ENCODE assay signal across 2 cellular contexts in genomic region chr1:179058343-179059184, GRCh38.
TF ChIP-seq lines count a peak whose summit lies in the region.

No MANE protein-coding gene starts in this region.

TF ChIP-seq in K562, 482 proteins besides CTCF, POLR2A, EP300 and RAD21 (continued from another document and continues in another):
- peak; percentile 10 for TF ChIP-seq ZNF280A (IDR thresholded peaks at IDR 0.05; ENCODE audit: low read depth, partially characterized antibody)
- no peak for TF ChIP-seq GABPB2 (CRISPR knock-in tag; conservative IDR thresholded peaks at IDR 0.05)
- TF ChIP-seq MNT (conservative IDR thresholded peaks at IDR 0.05), result peak in 1 of 2 experiments; percentile 21; a peak in 1 of 4 replicates
- 0 out of 2 replicates have a peak, but pooled peaks have one; percentile 31 for TF ChIP-seq EHMT2 (IDR thresholded peaks at IDR 0.05)
- no peak for TF ChIP-seq TSC22D4 (tag; IDR thresholded peaks at IDR 0.05)
- TF ChIP-seq SRSF3 (IDR thresholded peaks at IDR 0.05; ENCODE audit: insufficient read depth, low read length), result no peak
- TF ChIP-seq SMAD3 (CRISPR knock-in tag; conservative IDR thresholded peaks at IDR 0.05), result 0 out of 2 replicates have a peak, but pooled peaks have one; percentile 76
- 0 out of 2 replicates have a peak, but pooled peaks have one; percentile 15 for TF ChIP-seq EGR1 (conservative IDR thresholded peaks at IDR 0.05)
- TF ChIP-seq, protein P1, sequence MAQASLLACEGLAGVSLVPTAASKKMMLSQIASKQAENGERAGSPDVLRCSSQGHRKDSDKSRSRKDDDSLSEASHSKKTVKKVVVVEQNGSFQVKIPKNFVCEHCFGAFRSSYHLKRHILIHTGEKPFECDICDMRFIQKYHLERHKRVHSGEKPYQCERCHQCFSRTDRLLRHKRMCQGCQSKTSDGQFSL (CRISPR knock-in tag; IDR thresholded peaks at IDR 0.05), result no peak
- TF ChIP-seq, protein P1 (tag; IDR thresholded peaks at IDR 0.05), result peak in 1 of 2 experiments; percentile 81; a peak in 2 of 4 replicates
- TF ChIP-seq ZNF639 (CRISPR knock-in tag; conservative IDR thresholded peaks at IDR 0.05 in 1 of 2, IDR thresholded peaks at IDR 0.05 in 1 of 2), result 0 out of 4 replicates have a peak, but pooled peaks of 1 of the 2 experiments have one; percentile 41
- TF ChIP-seq FOXJ3 (CRISPR knock-in tag; IDR thresholded peaks at IDR 0.05), result no peak
- TF ChIP-seq ZNF239 (CRISPR knock-in tag; IDR thresholded peaks at IDR 0.05), result 0 out of 2 replicates have a peak, but pooled peaks have one; percentile 11
- no peak for TF ChIP-seq PBX2 (CRISPR knock-in tag; IDR thresholded peaks at IDR 0.05; ENCODE audit: low read depth)
- TF ChIP-seq PBX2 (tag; conservative IDR thresholded peaks at IDR 0.05; ENCODE audit: low read depth), result 0 out of 2 replicates have a peak, but pooled peaks have one; percentile 5
- TF ChIP-seq HCFC1 (IDR thresholded peaks at IDR 0.05; ENCODE audit: low read depth, low read length), result no peak
- 0 out of 2 replicates have a peak, but pooled peaks have one; percentile 50 for TF ChIP-seq GATAD2A (IDR thresholded peaks at IDR 0.05)
- TF ChIP-seq MXD1 (CRISPR knock-in tag; IDR thresholded peaks at IDR 0.05; ENCODE audit: borderline replicate concordance, poor library complexity, severe bottlenecking), result no peak

TF ChIP-seq in GM12891, 5 proteins besides CTCF, POLR2A, EP300 and RAD21 (continued from another document):
- TF ChIP-seq POU2F2 (IDR thresholded peaks at IDR 0.05; ENCODE audit: low read depth, low read length) (no peak), TAF1 (IDR thresholded peaks at IDR 0.05; ENCODE audit: low read depth, low read length) (no peak), POLR2AphosphoS5 (IDR thresholded peaks at IDR 0.05; ENCODE audit: low read depth, low read length) (no peak), PAX5 (IDR thresholded peaks at IDR 0.05; ENCODE audit: insufficient read depth, low read length, severe bottlenecking) (no peak)
